Comparison of ENCODE assay signal across 20 cellular contexts in the genomic region with DNA sequence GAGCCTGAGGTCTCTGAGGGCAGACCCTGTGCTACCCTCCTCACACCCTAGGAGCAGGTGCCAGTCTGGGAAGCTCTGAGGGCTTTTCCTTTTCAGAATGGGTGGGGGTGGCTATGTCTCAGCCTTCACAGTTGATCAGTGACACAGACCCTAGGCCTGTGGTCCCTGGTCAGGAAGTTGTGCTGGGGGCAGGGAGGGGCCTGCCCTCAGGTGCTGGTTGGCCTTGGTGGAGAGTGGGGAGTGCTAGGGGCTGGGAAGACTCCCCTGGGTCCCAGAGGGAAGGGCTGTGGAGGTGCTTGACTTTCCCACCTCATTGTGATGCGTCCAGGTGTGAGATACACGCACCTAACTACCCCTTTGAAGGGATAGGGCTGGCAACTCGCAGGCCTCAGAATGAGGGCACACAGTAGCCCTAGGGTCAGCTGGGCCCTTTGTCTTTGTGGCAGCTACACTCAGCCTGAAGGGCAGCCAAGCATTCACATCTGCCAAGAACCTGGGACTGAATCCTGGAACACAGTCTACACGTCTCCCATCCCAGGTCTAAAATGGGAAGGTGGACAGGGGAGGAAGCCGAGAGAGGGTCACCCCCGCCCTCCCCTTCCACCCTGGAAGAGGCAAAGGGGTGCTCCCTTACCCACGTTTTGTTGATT. TPM values are rescaled to one million over a fixed set of nuclear protein-coding genes. Genes with fewer than 3 reads are reported as not detected.
DNase-seq lines count a peak whose midpoint lies in the region; ATAC-seq and TF ChIP-seq lines count a peak whose summit lies in the region.
"Had no signal": no experiment of that assay in that cellular context is flagged by ENCODE, and none has a peak within 500 bp of the region (broad histone marks: within the 10 kb centered on the region; RNA-seq: fewer than 3 reads in every experiment).

No MANE protein-coding gene starts in this region.

- H3K79me1 ChIP-seq in mesenchymal stem cell (replicated peaks; ENCODE audit: low read length, poor library complexity, severe bottlenecking) = no peaks in the 10 kb centered on the region

- H3K27ac ChIP-seq in HUES64 (ENCODE audit: low read depth, low read length) (no peak overlapping the region), mesenchymal stem cell (ENCODE audit: low read length, poor library complexity, severe bottlenecking) (no peak overlapping the region)
- no peak overlapping the region for H3K27ac ChIP-seq in effector memory CD4-positive, alpha-beta T cell (ENCODE audit: insufficient read depth, low read length, poor library complexity, severe bottlenecking)
- H3K27ac ChIP-seq: pancreas, Peyer's patch, SK-N-MC, transverse colon had no signal

- H2BK15ac ChIP-seq in mesenchymal stem cell (ENCODE audit: low read depth, poor library complexity, severe bottlenecking) = peak overlapping the region; percentile 53

- peak overlapping the region; percentile 17 to 28 for H2BK12ac ChIP-seq in mesenchymal stem cell (ENCODE audit: low read length in 2 of 2)

- H3K9me3 Mint-ChIP-seq in Calu3 (ENCODE audit: low read depth, unreplicated experiment) (no peaks in the 10 kb centered on the region), glutamatergic neuron (ENCODE audit: unreplicated experiment) (peaks cover 2% of the 10 kb centered on the region)
- no peaks in the 10 kb centered on the region for H3K9me3 Mint-ChIP-seq in activated T-helper 17 cell treated with anti-CD3 and anti-CD28 coated beads, Interleukin-2, amount 50 U/mL, for 72 hours
- H3K9me3 Mint-ChIP-seq: endodermal cell; stimulated activated naive CD8-positive, alpha-beta T cell treated with anti-CD3 and anti-CD28 coated beads, Interleukin-15, Interleukin-2, amounts not matched to agents 100 ng/mL and 50 ng/mL, for 24 hours had no signal

- H3K9ac ChIP-seq in HUES64 (ENCODE audit: low read depth, low read length) = 0 out of 2 replicates have a peak overlapping the region, but pooled peaks have one; percentile 24
- no peak overlapping the region for H3K9ac ChIP-seq in mesenchymal stem cell (ENCODE audit: low read length)

- H3K18ac ChIP-seq in mesenchymal stem cell (ENCODE audit: low read depth in 1 of 2, low read length in 2 of 2) = no peak overlapping the region

- no peak overlapping the region for H2BK120ac ChIP-seq in mesenchymal stem cell (ENCODE audit: low read depth, low read length)

- CTCF ChIA-PET in Calu3 (lab: Charles Lee) = interaction anchor here (0.6 kb wide), 1 partner anchor 337 kb away, joined by 4 read pairs; a partner anchor contains a TSS

- no peak overlapping the region for H2BK5ac ChIP-seq in mesenchymal stem cell (ENCODE audit: low read depth, low read length, poor library complexity, severe bottlenecking)

- no peaks in the 10 kb centered on the region for H3K36me3 ChIP-seq in HUES64 (ENCODE audit: insufficient read depth, low read length)
- no peaks in the 10 kb centered on the region for H3K36me3 ChIP-seq in mesenchymal stem cell (ENCODE audit: control insufficient read depth in 1 of 2, insufficient read depth in 2 of 2, low read depth in 1 of 2, low read length in 2 of 2)
- no peaks in the 10 kb centered on the region for H3K36me3 ChIP-seq in effector memory CD4-positive, alpha-beta T cell (ENCODE audit: control insufficient read depth, insufficient read depth, low read length)
- H3K36me3 ChIP-seq: MG63, pancreas, Peyer's patch, transverse colon had no signal

- H3K4ac ChIP-seq in mesenchymal stem cell (ENCODE audit: low read depth in 1 of 2, low read length in 2 of 2) = no peak overlapping the region

- peaks cover 9% of the 10 kb centered on the region; the same call in 1 of the 2 replicates for H3K4me1 ChIP-seq in HUES64 (ENCODE audit: insufficient read depth, low read length)
- H3K4me1 ChIP-seq in mesenchymal stem cell (ENCODE audit: control insufficient read depth, insufficient read depth, low read depth, low read length) = peaks cover 12% of the 10 kb centered on the region
- peaks cover 2% of the 10 kb centered on the region for H3K4me1 ChIP-seq in effector memory CD4-positive, alpha-beta T cell (ENCODE audit: control insufficient read depth, insufficient read depth, low read length, poor library complexity, severe bottlenecking)
- H3K4me1 ChIP-seq: pancreas had no signal

- peak overlapping the region in 1 of 2 experiments; percentile 31 for H3K14ac ChIP-seq in mesenchymal stem cell (ENCODE audit: low read length in 2 of 2)

- TF ChIP-seq CTCF in Calu3 (IDR thresholded peaks at IDR 0.05; ENCODE audit: unreplicated experiment) (no peak), glutamatergic neuron (IDR thresholded peaks at IDR 0.05; ENCODE audit: partially characterized antibody, unreplicated experiment) (no peak)

- H3K4me3 Mint-ChIP-seq in Calu3 (ENCODE audit: low read depth, unreplicated experiment) = no peak overlapping the region
- H3K4me3 Mint-ChIP-seq in activated T-helper 17 cell treated with anti-CD3 and anti-CD28 coated beads, Interleukin-2, amount 50 U/mL, for 72 hours = no peak overlapping the region
- H3K4me3 Mint-ChIP-seq in glutamatergic neuron (ENCODE audit: unreplicated experiment) = no peak overlapping the region
- H3K4me3 Mint-ChIP-seq: endodermal cell; stimulated activated naive CD8-positive, alpha-beta T cell treated with anti-CD3 and anti-CD28 coated beads, Interleukin-15, Interleukin-2, amounts not matched to agents 100 ng/mL and 50 ng/mL, for 24 hours had no signal

- DNase-seq in Calu3 (no peak), mesenchymal stem cell (no peak), D341Med (ENCODE audit: low spot score) (no peak), glutamatergic neuron (no peak)
- DNase-seq in effector memory CD4-positive, alpha-beta T cell = no peak
- DNase-seq: activated CD4-positive, alpha-beta T cell treated with anti-CD3 and anti-CD28 coated beads for 48 hours; activated naive CD4-positive, alpha-beta T cell treated with Interleukin-2 at 50 U/mL for 16 hours; activated T-cell treated with anti-CD3 and anti-CD28 coated beads, Interleukin-2, amount 50 U/mL, for 1 hour; AML-193; endodermal cell; MG63; NCI-H82; pancreas; T-helper 9 cell; transverse colon had no signal

- ATAC-seq in activated T-helper 17 cell treated with anti-CD3 and anti-CD28 coated beads, Interleukin-2, amount 50 U/mL, for 72 hours (replicated peaks) = peak; percentile 9

- peaks cover 13% of the 10 kb centered on the region for H3K27me3 ChIP-seq in HUES64 (ENCODE audit: insufficient read depth, low read length)
- H3K27me3 ChIP-seq in mesenchymal stem cell (ENCODE audit: control insufficient read depth in 1 of 2, insufficient read depth in 1 of 2, low read length in 2 of 2) = peaks cover 0 to 47% of the 10 kb centered on the region in 2 experiments
- peaks cover 23% of the 10 kb centered on the region for H3K27me3 ChIP-seq in effector memory CD4-positive, alpha-beta T cell (replicated peaks; ENCODE audit: control insufficient read depth, insufficient read depth, low read length, poor library complexity, severe bottlenecking)
- H3K27me3 ChIP-seq: MG63, pancreas, Peyer's patch had no signal

- H3K4me1 Mint-ChIP-seq in Calu3 (ENCODE audit: low read depth, unreplicated experiment) (peaks cover 40% of the 10 kb centered on the region), glutamatergic neuron (ENCODE audit: low read depth, unreplicated experiment) (peaks cover 2% of the 10 kb centered on the region)
- H3K4me1 Mint-ChIP-seq in activated T-helper 17 cell treated with anti-CD3 and anti-CD28 coated beads, Interleukin-2, amount 50 U/mL, for 72 hours = peaks cover 5% of the 10 kb centered on the region

- BruUV-seq in Calu3 (replicated peaks; lab: Mats Ljungman, UMichigan) = no TSS peak

- no peak overlapping the region for H3K4me2 ChIP-seq in mesenchymal stem cell (ENCODE audit: low read length, poor library complexity, severe bottlenecking)

- peaks cover 24% of the 10 kb centered on the region for H3K36me3 Mint-ChIP-seq in Calu3 (ENCODE audit: insufficient read depth, unreplicated experiment)
- H3K36me3 Mint-ChIP-seq in activated T-helper 17 cell treated with anti-CD3 and anti-CD28 coated beads, Interleukin-2, amount 50 U/mL, for 72 hours (ENCODE audit: low read depth) = no peaks in the 10 kb centered on the region
- no peaks in the 10 kb centered on the region for H3K36me3 Mint-ChIP-seq in glutamatergic neuron (ENCODE audit: unreplicated experiment)

- peak overlapping the region; percentile 100 for H3K27ac Mint-ChIP-seq in Calu3 (ENCODE audit: unreplicated experiment)
- H3K27ac Mint-ChIP-seq in activated T-helper 17 cell treated with anti-CD3 and anti-CD28 coated beads, Interleukin-2, amount 50 U/mL, for 72 hours = peak overlapping the region; percentile 79
- no peak overlapping the region for H3K27ac Mint-ChIP-seq in glutamatergic neuron (ENCODE audit: unreplicated experiment)
- H3K27ac Mint-ChIP-seq: endodermal cell; stimulated activated naive CD8-positive, alpha-beta T cell treated with anti-CD3 and anti-CD28 coated beads, Interleukin-15, Interleukin-2, amounts not matched to agents 100 ng/mL and 50 ng/mL, for 24 hours had no signal

- no peak overlapping the region for H4K91ac ChIP-seq in mesenchymal stem cell (ENCODE audit: low read length)

- H3K27me3 Mint-ChIP-seq in Calu3 (ENCODE audit: unreplicated experiment) (no peaks in the 10 kb centered on the region), glutamatergic neuron (ENCODE audit: unreplicated experiment) (peaks cover 6% of the 10 kb centered on the region)
- H3K27me3 Mint-ChIP-seq in activated T-helper 17 cell treated with anti-CD3 and anti-CD28 coated beads, Interleukin-2, amount 50 U/mL, for 72 hours = peaks cover 32% of the 10 kb centered on the region

- intact Hi-C loops in Calu3 (cut with micrococcal nuclease; ENCODE audit: unreplicated experiment) = no loop called here

- H3K4me3 ChIP-seq in HUES64 (ENCODE audit: low read length) (no peak overlapping the region), mesenchymal stem cell (ENCODE audit: insufficient read depth in 1 of 2, low read depth in 1 of 2, low read length in 2 of 2) (no peak overlapping the region)
- no peak overlapping the region for H3K4me3 ChIP-seq in effector memory CD4-positive, alpha-beta T cell (ENCODE audit: insufficient read depth, low read depth, low read length, poor library complexity, severe bottlenecking)
- H3K4me3 ChIP-seq: MG63, pancreas, Peyer's patch, SK-N-MC, transverse colon had no signal

- H2AFZ ChIP-seq in mesenchymal stem cell (ENCODE audit: low read depth, low read length) = no peak overlapping the region

- no peaks in the 10 kb centered on the region for H3K9me3 ChIP-seq in HUES64 (ENCODE audit: insufficient read depth, low read depth, low read length)
- H3K9me3 ChIP-seq in mesenchymal stem cell (ENCODE audit: control insufficient read depth, low read length) = no peaks in the 10 kb centered on the region
- H3K9me3 ChIP-seq in effector memory CD4-positive, alpha-beta T cell (ENCODE audit: control insufficient read depth, low read length) = no peaks in the 10 kb centered on the region
- H3K9me3 ChIP-seq: MG63, pancreas, Peyer's patch, transverse colon had no signal

- no peak overlapping the region for H4K8ac ChIP-seq in mesenchymal stem cell (ENCODE audit: low read length)

- no peak overlapping the region for H2AK5ac ChIP-seq in mesenchymal stem cell (ENCODE audit: low read length, severe bottlenecking)

- no peak overlapping the region for H3K23ac ChIP-seq in mesenchymal stem cell (ENCODE audit: low read length in 2 of 2)

- 81% methylated on average over 7 of the region's 7 CpGs for WGBS in HUES64
- 65% methylated on average over 7 of the region's 7 CpGs for WGBS in mesenchymal stem cell

RNA-seq across cellular contexts. Expression of a gene that starts 31.2 kb away (rescaled TPM):
- total RNA-seq in Calu3 (2022) (243 and 263 TPM in 2 replicates), glutamatergic neuron (ENCODE audit: unreplicated experiment) (191 TPM)
- polyA plus RNA-seq in HUES64 (2013, experiment 1 of 2) = 214 TPM
- polyA plus RNA-seq in HUES64 (2013, experiment 2 of 2) = 212 TPM
- 10 to 100 TPM; 55.8 to 89.1 TPM for total RNA-seq in activated T-helper 17 cell treated with anti-CD3 and anti-CD28 coated beads, Interleukin-2, amount 50 U/mL, for 72 hours
- 56.6 TPM for polyA plus RNA-seq in mesenchymal stem cell (2013, experiment 1 of 2)
- polyA plus RNA-seq in mesenchymal stem cell (2013, experiment 2 of 2) = 60.4 TPM
